In genomic region chr4:153249199-153250154, GRCh38 we compare ENCODE assay signal across 1 cellular context.
TF ChIP-seq lines count a peak whose summit lies in the region.

No MANE protein-coding gene starts in this region.

TF ChIP-seq in HEK293, 187 proteins besides CTCF, POLR2A, EP300 and RAD21 (continued from another document):
- TF ChIP-seq PRDM2 (tag by site-specific recombination; IDR thresholded peaks at IDR 0.05; ENCODE audit: borderline replicate concordance) (no peak), ZNF292 (tag by site-specific recombination; IDR thresholded peaks at IDR 0.05; ENCODE audit: borderline replicate concordance, low read depth) (no peak), ZNF600 (tag by site-specific recombination; IDR thresholded peaks at IDR 0.05) (peak; percentile 87), ZNF768 (tag by site-specific recombination; IDR thresholded peaks at IDR 0.05) (no peak), ZNF548 (tag by site-specific recombination; IDR thresholded peaks at IDR 0.05) (no peak), GFI1B (tag by site-specific recombination; IDR thresholded peaks at IDR 0.05) (0 out of 2 replicates have a peak, but pooled peaks have one; percentile 9), PRDM10 (tag by site-specific recombination; IDR thresholded peaks at IDR 0.05) (0 out of 2 replicates have a peak, but pooled peaks have one; percentile 20), ZNF335 (tag by site-specific recombination; conservative IDR thresholded peaks at IDR 0.05) (peak; percentile 100), GLIS2 (tag by site-specific recombination; IDR thresholded peaks at IDR 0.05) (peak; percentile 42), KLF1 (tag by site-specific recombination; IDR thresholded peaks at IDR 0.05) (peak; percentile 54; the same call in 1 of the 2 replicates), WT1 (tag by site-specific recombination; IDR thresholded peaks at IDR 0.05) (peak; percentile 25; the same call in 1 of the 2 replicates), ZNF521 (tag by site-specific recombination; IDR thresholded peaks at IDR 0.05) (no peak), ZNF660 (tag by site-specific recombination; IDR thresholded peaks at IDR 0.05) (no peak), ZNF621 (tag by site-specific recombination; IDR thresholded peaks at IDR 0.05) (no peak), ZBTB17 (tag by site-specific recombination; IDR thresholded peaks at IDR 0.05) (peak; percentile 93), SCRT1 (tag by site-specific recombination; IDR thresholded peaks at IDR 0.05; ENCODE audit: borderline replicate concordance) (0 out of 2 replicates have a peak, but pooled peaks have one; percentile 6), ZNF274 (IDR thresholded peaks at IDR 0.05; ENCODE audit: low read length) (no peak), ZNF274 (tag by site-specific recombination; IDR thresholded peaks at IDR 0.05; ENCODE audit: borderline replicate concordance) (no peak), EGR2 (tag by site-specific recombination; IDR thresholded peaks at IDR 0.05; ENCODE audit: low read depth) (peak; percentile 92), ZBTB26 (tag by site-specific recombination; optimal IDR thresholded peaks at IDR 0.05) (peak; percentile 31), ZNF670 (tag by site-specific recombination; IDR thresholded peaks at IDR 0.05; ENCODE audit: low read depth) (no peak), TRIM28 (IDR thresholded peaks at IDR 0.05; ENCODE audit: borderline replicate concordance, low read length) (no peak), ZFHX2 (tag by site-specific recombination; conservative IDR thresholded peaks at IDR 0.05) (peak; percentile 89), SP2 (tag by site-specific recombination; IDR thresholded peaks at IDR 0.05) (peak; percentile 69), BCL6B (tag by site-specific recombination; IDR thresholded peaks at IDR 0.05) (no peak), KLF8 (tag by site-specific recombination; IDR thresholded peaks at IDR 0.05) (0 out of 2 replicates have a peak, but pooled peaks have one; percentile 3), ZBTB48 (tag by site-specific recombination; IDR thresholded peaks at IDR 0.05) (peak; percentile 30; the same call in 1 of the 2 replicates), SCRT2 (tag by site-specific recombination; IDR thresholded peaks at IDR 0.05) (peak; percentile 35; the same call in 1 of the 2 replicates), SP7 (tag by site-specific recombination; IDR thresholded peaks at IDR 0.05) (peak; percentile 46; the same call in 1 of the 2 replicates), ZBTB8A (tag by site-specific recombination; IDR thresholded peaks at IDR 0.05) (peak; percentile 47; the same call in 1 of the 2 replicates), ZIC2 (tag by site-specific recombination; IDR thresholded peaks at IDR 0.05) (peak; percentile 23; the same call in 1 of the 2 replicates)
TF ChIP-seq in HEK293: peak in this region for 28.
